ENCODE assay signal across 9 cellular contexts in the genomic region with DNA sequence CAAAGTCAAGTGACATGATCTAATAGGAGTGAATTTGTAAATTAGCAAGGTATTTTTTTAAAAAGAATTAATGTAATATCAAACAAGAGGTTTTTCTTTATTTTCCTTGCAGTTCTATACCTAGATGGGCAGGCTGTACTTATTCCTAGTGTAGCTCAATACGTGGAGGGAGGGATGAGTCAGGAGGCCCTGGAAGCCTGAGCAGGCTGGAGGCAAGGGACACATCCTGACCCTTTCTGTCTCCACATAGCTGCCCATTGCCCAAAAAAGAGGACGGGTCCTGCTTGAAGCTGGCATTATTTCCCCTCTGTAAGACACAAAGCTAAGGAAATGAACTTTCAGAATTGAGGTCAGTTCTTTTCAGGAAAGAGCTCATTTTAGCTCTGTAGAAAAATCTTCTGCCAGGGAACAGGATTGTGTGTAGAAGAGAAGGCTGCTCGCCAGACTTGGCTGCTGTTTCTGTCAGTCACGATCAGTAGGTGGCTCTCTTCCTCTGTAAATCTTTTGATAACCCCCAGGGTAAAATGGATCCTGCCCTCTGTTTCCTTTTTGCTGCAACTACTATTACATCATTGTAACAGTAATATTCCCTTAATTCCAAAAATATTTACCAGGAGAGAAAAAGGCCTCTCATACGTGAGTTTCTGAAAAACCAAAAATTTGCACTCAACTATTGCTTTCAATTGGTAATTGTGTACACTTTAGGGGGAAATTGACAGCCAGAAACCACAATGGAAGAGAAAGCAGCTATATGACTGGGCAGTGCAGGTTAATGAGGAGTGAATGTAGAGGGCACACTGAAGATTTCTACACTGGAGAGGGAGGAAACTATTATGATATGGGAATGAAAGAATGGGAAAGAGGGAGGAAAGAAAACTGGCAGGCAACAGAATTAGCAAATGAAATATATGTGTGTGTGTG. TPM values are rescaled to one million over a fixed set of nuclear protein-coding genes. Genes with fewer than 3 reads are reported as not detected.
A peak's percentile ranks its signal among the peaks of the same experiment; 100 is the strongest.
DNase-seq lines count a peak whose midpoint lies in the region; ATAC-seq and TF ChIP-seq lines count a peak whose summit lies in the region.
"Had no signal": no experiment of that assay in that cellular context is flagged by ENCODE, and none has a peak within 500 bp of the region (broad histone marks: within the 10 kb centered on the region; RNA-seq: fewer than 3 reads in every experiment).

No MANE protein-coding gene starts in this region.

- POLR2A ChIA-PET in CD4-positive, alpha-beta memory T cell (lab: Charles Lee; ENCODE audit: partially characterized antibody): interaction anchor here (0.9 kb wide), 1 partner anchor 175 kb away, joined by 3 read pairs; no protein-coding TSS in a partner anchor

- TF ChIP-seq CTCF in endodermal cell (conservative IDR thresholded peaks at IDR 0.05) (peak; percentile 62), osteocyte (IDR thresholded peaks at IDR 0.05) (peak; percentile 30), glutamatergic neuron (IDR thresholded peaks at IDR 0.05; ENCODE audit: partially characterized antibody, unreplicated experiment) (no peak)

- no peak overlapping the region for H3K9ac ChIP-seq in endodermal cell (ENCODE audit: extremely low read depth, low read length, poor library complexity, severe bottlenecking)

- no peaks in the 10 kb centered on the region for H3K27me3 ChIP-seq in CD4-positive, alpha-beta memory T cell (ENCODE audit: insufficient read depth, low read length)
- no peaks in the 10 kb centered on the region for H3K27me3 ChIP-seq in endodermal cell (ENCODE audit: control insufficient read depth, insufficient read depth, low read length, poor library complexity, severe bottlenecking)

- peak overlapping the region in 2 of 7 donors; percentile 58 to 59 for H3K27ac Mint-ChIP-seq in CD4-positive, alpha-beta memory T cell
- no peak overlapping the region for H3K27ac Mint-ChIP-seq in endodermal cell
- H3K27ac Mint-ChIP-seq in osteocyte (ENCODE audit: unreplicated experiment): peak overlapping the region; percentile 29
- H3K27ac Mint-ChIP-seq in glutamatergic neuron (ENCODE audit: unreplicated experiment): no peak overlapping the region

- peak overlapping the region in 1 of 8 donors; percentile 59 for H3K4me3 Mint-ChIP-seq in CD4-positive, alpha-beta memory T cell
- H3K4me3 Mint-ChIP-seq in endodermal cell (no peak overlapping the region), osteocyte (ENCODE audit: unreplicated experiment) (no peak overlapping the region), glutamatergic neuron (ENCODE audit: unreplicated experiment) (no peak overlapping the region)

- no peaks in the 10 kb centered on the region for H3K9me3 ChIP-seq in CD4-positive, alpha-beta memory T cell (ENCODE audit: control insufficient read depth in 1 of 2, low read length in 2 of 2)
- no peaks in the 10 kb centered on the region for H3K9me3 ChIP-seq in endodermal cell (ENCODE audit: control insufficient read depth, low read length)

- DNase-seq in CD4-positive, alpha-beta memory T cell: peak in 4 of 5 donors; percentile 6 to 27 (median 22)
- DNase-seq in NCI-H460 (ENCODE audit: extremely low read depth, low read depth) (peak; percentile 6), endodermal cell (peak; percentile 67), osteocyte (ENCODE audit: extremely low spot score, unreplicated experiment) (no peak), glutamatergic neuron (no peak)
- DNase-seq in stimulated activated CD4-positive, alpha-beta T cell treated with anti-CD3 and anti-CD28 coated beads, Interleukin-15, amount 100 ng/mL, for 24 hours: no peak

- ATAC-seq in GM18868 (IDR thresholded peaks at IDR 0.05; ENCODE audit: unreplicated experiment) (peak; percentile 88), HG02981 (IDR thresholded peaks at IDR 0.05; ENCODE audit: unreplicated experiment) (peak; percentile 85)

- H3K36me3 ChIP-seq in CD4-positive, alpha-beta memory T cell (ENCODE audit: insufficient read depth, low read length): no peaks in the 10 kb centered on the region
- no peaks in the 10 kb centered on the region for H3K36me3 ChIP-seq in endodermal cell (ENCODE audit: control insufficient read depth, insufficient read depth, low read length)

- peaks cover 0 to 2% of the 10 kb centered on the region in 2 donors for H3K36me3 Mint-ChIP-seq in CD4-positive, alpha-beta memory T cell
- H3K36me3 Mint-ChIP-seq in endodermal cell (ENCODE audit: low read depth) (no peaks in the 10 kb centered on the region), osteocyte (ENCODE audit: unreplicated experiment) (no peaks in the 10 kb centered on the region), glutamatergic neuron (ENCODE audit: unreplicated experiment) (no peaks in the 10 kb centered on the region)

- peaks cover 0 to 1% of the 10 kb centered on the region in 2 donors for H3K27me3 Mint-ChIP-seq in CD4-positive, alpha-beta memory T cell
- H3K27me3 Mint-ChIP-seq in endodermal cell (ENCODE audit: insufficient read depth): peaks cover under 1% of the 10 kb centered on the region
- peaks cover 12% of the 10 kb centered on the region for H3K27me3 Mint-ChIP-seq in osteocyte (ENCODE audit: unreplicated experiment)
- H3K27me3 Mint-ChIP-seq in glutamatergic neuron (ENCODE audit: unreplicated experiment): no peaks in the 10 kb centered on the region

- H3K4me1 ChIP-seq in CD4-positive, alpha-beta memory T cell (ENCODE audit: insufficient read depth, low read length): peaks cover 3% of the 10 kb centered on the region
- H3K4me1 ChIP-seq in endodermal cell (ENCODE audit: control insufficient read depth, insufficient read depth, low read length): no peaks in the 10 kb centered on the region

- no peak overlapping the region for H3K4me3 ChIP-seq in CD4-positive, alpha-beta memory T cell (ENCODE audit: low read length in 2 of 2)
- H3K4me3 ChIP-seq in endodermal cell (ENCODE audit: low read length): no peak overlapping the region

- peaks cover 2 to 7% (median 6%) of the 10 kb centered on the region in 4 donors for H3K4me1 Mint-ChIP-seq in CD4-positive, alpha-beta memory T cell
- peaks cover 2% of the 10 kb centered on the region for H3K4me1 Mint-ChIP-seq in endodermal cell
- H3K4me1 Mint-ChIP-seq in osteocyte (ENCODE audit: unreplicated experiment): peaks cover 7% of the 10 kb centered on the region
- no peaks in the 10 kb centered on the region for H3K4me1 Mint-ChIP-seq in glutamatergic neuron (ENCODE audit: low read depth, unreplicated experiment)

- H3K9me3 Mint-ChIP-seq in CD4-positive, alpha-beta memory T cell: peaks cover 0 to 9% (median 5%) of the 10 kb centered on the region in 8 donors
- peaks cover 2% of the 10 kb centered on the region for H3K9me3 Mint-ChIP-seq in endodermal cell
- peaks cover 3% of the 10 kb centered on the region for H3K9me3 Mint-ChIP-seq in osteocyte (ENCODE audit: unreplicated experiment)
- H3K9me3 Mint-ChIP-seq in glutamatergic neuron (ENCODE audit: unreplicated experiment): peaks cover 2% of the 10 kb centered on the region

- CTCF ChIA-PET in CD4-positive, alpha-beta memory T cell (lab: Charles Lee; ENCODE audit: partially characterized antibody): interaction anchor here (0.8 to 2.8 kb wide), 23 partner anchors 9 to 558 kb away, joined by 3 to 32 read pairs (median 5); a partner anchor contains a TSS

- H3K27ac ChIP-seq in CD4-positive, alpha-beta memory T cell (ENCODE audit: low read depth, low read length): no peak overlapping the region
- no peak overlapping the region for H3K27ac ChIP-seq in endodermal cell (ENCODE audit: low read depth, low read length)

- intact Hi-C loops in CD4-positive, alpha-beta memory T cell (cut with micrococcal nuclease): loop anchor here (1.0 to 10.0 kb wide), 5 partner anchors 81 to 635 kb away; no protein-coding TSS in a partner anchor

- 0 to 16% methylated on average over 3 to 5 of the region's 5 CpGs for WGBS in endodermal cell (ENCODE audit: insufficient coverage in 1 of 2, insufficient read length in 1 of 2), 2 experiments

RNA-seq across cellular contexts. Expression of a gene that starts 12.3 kb away (rescaled TPM):
- not detected for total RNA-seq in CD4-positive, alpha-beta memory T cell
- not detected for polyA plus RNA-seq in CD4-positive, alpha-beta memory T cell
- total RNA-seq in NCI-H460 (2014; rRNA removed; shearing (Covaris generic)): not detected in 2 replicates
- polyA plus RNA-seq in NCI-H460 (2014; cell fraction: nucleus; rRNA removed): not detected in 2 replicates
- total RNA-seq in endodermal cell: not detected
- not detected for polyA plus RNA-seq in endodermal cell (2013, experiment 1 of 2)
- polyA plus RNA-seq in endodermal cell (2013, experiment 2 of 2): not detected
- not detected in 2 replicates for total RNA-seq in osteocyte
- not detected for total RNA-seq in glutamatergic neuron (ENCODE audit: unreplicated experiment)
- total RNA-seq: subcutaneous adipose tissue had no signal

RNA-seq across cellular contexts. Expression of a gene that starts 12.5 kb away (rescaled TPM):
- not detected for total RNA-seq in CD4-positive, alpha-beta memory T cell
- polyA plus RNA-seq in CD4-positive, alpha-beta memory T cell: not detected
- total RNA-seq in NCI-H460 (2014; rRNA removed; shearing (Covaris generic)): not detected in 2 replicates
- polyA plus RNA-seq in NCI-H460 (2014; cell fraction: nucleus; rRNA removed): not detected in 2 replicates
- total RNA-seq in endodermal cell (not detected), osteocyte (not detected in 2 replicates), glutamatergic neuron (ENCODE audit: unreplicated experiment) (not detected)
- not detected for polyA plus RNA-seq in endodermal cell (2013, experiment 1 of 2)
- polyA plus RNA-seq in endodermal cell (2013, experiment 2 of 2): not detected
- total RNA-seq: subcutaneous adipose tissue had no signal

RNA-seq across cellular contexts. Expression of a gene that starts 33.4 kb away (rescaled TPM):
- not detected for total RNA-seq in CD4-positive, alpha-beta memory T cell
- polyA plus RNA-seq in CD4-positive, alpha-beta memory T cell: not detected
- total RNA-seq in NCI-H460 (2014; rRNA removed; shearing (Covaris generic)): not detected in 2 replicates
- polyA plus RNA-seq in NCI-H460 (2014; cell fraction: nucleus; rRNA removed): not detected in 2 replicates
- not detected for total RNA-seq in endodermal cell
- not detected for polyA plus RNA-seq in endodermal cell (2013, experiment 1 of 2)
- polyA plus RNA-seq in endodermal cell (2013, experiment 2 of 2): not detected
- not detected in 2 replicates for total RNA-seq in osteocyte
- not detected for total RNA-seq in glutamatergic neuron (ENCODE audit: unreplicated experiment)
- total RNA-seq: subcutaneous adipose tissue had no signal

RNA-seq across cellular contexts. Expression of a gene that starts 48.1 kb away (rescaled TPM):
- total RNA-seq in CD4-positive, alpha-beta memory T cell: not detected
- polyA plus RNA-seq in CD4-positive, alpha-beta memory T cell: not detected
- total RNA-seq in NCI-H460 (2014; rRNA removed; shearing (Covaris generic)): not detected in 2 replicates
- polyA plus RNA-seq in NCI-H460 (2014; cell fraction: nucleus; rRNA removed): not detected in 2 replicates
- total RNA-seq in endodermal cell: not detected
- polyA plus RNA-seq in endodermal cell (2013, experiment 1 of 2): not detected
- polyA plus RNA-seq in endodermal cell (2013, experiment 2 of 2): not detected
- total RNA-seq in osteocyte: not detected in 2 replicates
- not detected for total RNA-seq in glutamatergic neuron (ENCODE audit: unreplicated experiment)
- total RNA-seq: subcutaneous adipose tissue had no signal

RNA-seq across cellular contexts. Expression of a gene that starts 53.0 kb away (rescaled TPM):
- not detected for total RNA-seq in CD4-positive, alpha-beta memory T cell
- not detected for polyA plus RNA-seq in CD4-positive, alpha-beta memory T cell
- total RNA-seq in NCI-H460 (2014; rRNA removed; shearing (Covaris generic)): not detected in 2 replicates
- not detected in 2 replicates for polyA plus RNA-seq in NCI-H460 (2014; cell fraction: nucleus; rRNA removed)
- not detected for total RNA-seq in endodermal cell
- polyA plus RNA-seq in endodermal cell (2013, experiment 1 of 2): not detected
- not detected for polyA plus RNA-seq in endodermal cell (2013, experiment 2 of 2)
- total RNA-seq in osteocyte: not detected in 2 replicates
- total RNA-seq in glutamatergic neuron (ENCODE audit: unreplicated experiment): not detected
- total RNA-seq: subcutaneous adipose tissue had no signal

Comparison
In these comparisons a context has a peak if more than half of its experiments do, and no peak if none do; other contexts are left out.
1. DNase-seq: peak in CD4-positive, alpha-beta memory T cell (4 of 5), NCI-H460 (single experiment) and endodermal cell (single experiment); none in osteocyte (single experiment), stimulated activated CD4-positive, alpha-beta T cell treated with anti-CD3 and anti-CD28 coated beads, Interleukin-15, amount 100 ng/mL, for 24 hours (single experiment) and glutamatergic neuron (single experiment).